Comparison of ENCODE assay signal across 1 cellular context in genomic region chr9:114518599-114519022, GRCh38.
TF ChIP-seq lines count a peak whose summit lies in the region.

No MANE protein-coding gene starts in this region.

TF ChIP-seq in WTC11, 78 proteins besides CTCF, POLR2A, EP300 and RAD21 (continued from another document):
- TF ChIP-seq, protein P1, sequence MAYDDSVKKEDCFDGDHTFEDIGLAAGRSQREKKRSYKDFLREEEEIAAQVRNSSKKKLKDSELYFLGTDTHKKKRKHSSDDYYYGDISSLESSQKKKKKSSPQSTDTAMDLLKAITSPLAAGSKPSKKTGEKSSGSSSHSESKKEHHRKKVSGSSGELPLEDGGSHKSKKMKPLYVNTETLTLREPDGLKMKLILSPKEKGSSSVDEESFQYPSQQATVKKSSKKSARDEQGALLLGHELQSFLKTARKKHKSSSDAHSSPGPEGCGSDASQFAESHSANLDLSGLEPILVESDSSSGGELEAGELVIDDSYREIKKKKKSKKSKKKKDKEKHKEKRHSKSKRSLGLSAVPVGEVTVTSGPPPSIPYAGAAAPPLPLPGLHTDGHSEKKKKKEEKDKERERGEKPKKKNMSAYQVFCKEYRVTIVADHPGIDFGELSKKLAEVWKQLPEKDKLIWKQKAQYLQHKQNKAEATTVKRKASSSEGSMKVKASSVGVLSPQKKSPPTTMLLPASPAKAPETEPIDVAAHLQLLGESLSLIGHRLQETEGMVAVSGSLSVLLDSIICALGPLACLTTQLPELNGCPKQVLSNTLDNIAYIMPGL (CRISPR knock-in tag; IDR thresholded peaks at IDR 0.05) = no peak
